ENCODE assay signal across 8 cellular contexts in the genomic region with DNA sequence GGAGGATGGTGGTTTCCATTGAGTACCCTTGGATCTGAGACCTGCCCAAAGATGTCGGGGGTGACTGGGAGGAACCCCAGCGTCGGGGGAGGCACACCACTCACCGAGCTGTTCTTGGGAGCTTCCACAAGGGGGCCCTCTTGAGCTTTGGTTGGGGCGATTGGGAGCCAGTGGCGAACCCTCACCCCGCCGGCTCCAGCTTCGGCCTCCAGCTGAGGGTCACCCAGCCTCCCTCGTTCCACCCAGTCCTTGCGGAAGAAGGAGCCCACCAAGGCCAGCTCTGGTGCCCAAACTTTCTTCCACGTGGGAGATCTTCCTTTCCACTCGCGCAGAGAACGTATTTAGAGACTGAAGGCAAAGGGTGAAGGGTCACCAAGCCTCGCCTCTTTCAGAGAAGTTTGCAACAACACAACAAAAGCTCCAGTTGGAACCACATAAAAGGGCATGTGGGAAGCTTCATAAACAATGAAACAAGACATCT. TPM values are rescaled to one million over a fixed set of nuclear protein-coding genes. Genes with fewer than 3 reads are reported as not detected.
DNase-seq lines count a peak whose midpoint lies in the region; ATAC-seq and TF ChIP-seq lines count a peak whose summit lies in the region.

No MANE protein-coding gene starts in this region.

- peak overlapping the region; percentile 33 for H2AK9ac ChIP-seq in IMR-90 (replicated peaks; ENCODE audit: low read depth, low read length, poor library complexity)

- H2BK5ac ChIP-seq in IMR-90 (ENCODE audit: low read depth, low read length, poor library complexity, severe bottlenecking) = no peak overlapping the region

- H4K8ac ChIP-seq in IMR-90 (ENCODE audit: low read depth in 2 of 2, low read length in 2 of 2) = peak overlapping the region in 1 of 2 experiments; percentile 60; a peak in 1 of 4 replicates

- no peak overlapping the region for H3K14ac ChIP-seq in IMR-90 (replicated peaks; ENCODE audit: low read depth, low read length)

- no peak overlapping the region for H2BK120ac ChIP-seq in IMR-90 (ENCODE audit: low read depth, low read length)

- TF ChIP-seq CTCF in BJ (IDR thresholded peaks at IDR 0.05; ENCODE audit: insufficient read depth, low read depth, low read length) = peak; percentile 70
- TF ChIP-seq CTCF in IMR-90 (conservative IDR thresholded peaks at IDR 0.05; ENCODE audit: low read depth, low read length) = peak; percentile 55
- peak; percentile 34 to 67 for TF ChIP-seq CTCF in fibroblast of lung (conservative IDR thresholded peaks at IDR 0.05 in 1 of 2, IDR thresholded peaks at IDR 0.05 in 1 of 2; ENCODE audit: low read depth in 1 of 2, low read length in 2 of 2)

- H3K27me3 ChIP-seq in BJ (ENCODE audit: control insufficient read depth, insufficient read depth, low read length) = no peaks in the 10 kb centered on the region
- H3K27me3 ChIP-seq in IMR-90 (ENCODE audit: control insufficient read depth, insufficient read depth, low read length) = no peaks in the 10 kb centered on the region
- peaks cover 3% of the 10 kb centered on the region for H3K27me3 ChIP-seq in fibroblast of lung (ENCODE audit: control insufficient read depth, insufficient read depth, low read length)

- no peak overlapping the region for H4K5ac ChIP-seq in IMR-90 (ENCODE audit: low read depth, low read length)

- intact Hi-C loops in IMR-90 (cut with micrococcal nuclease) (loop anchor here (5.0 kb wide), 2 partner anchors 171 to 211 kb away; partner anchors contain the start of genes NPEPL1 and STX16), posterior vena cava (cut with DNase I) (no loop called here)

- H3K27ac ChIP-seq in IMR-90 (ENCODE audit: insufficient read depth, low read length) (no peak overlapping the region), fibroblast of lung (ENCODE audit: insufficient read depth, low read length) (no peak overlapping the region)

- H3K9ac ChIP-seq in IMR-90 (ENCODE audit: low read depth, low read length) (no peak overlapping the region), fibroblast of lung (ENCODE audit: insufficient read depth, low read length) (no peak overlapping the region)

- ATAC-seq in IMR-90 (ENCODE audit: low read depth) = peak; percentile 56
- no peak for ATAC-seq in GM19452 (IDR thresholded peaks at IDR 0.05; ENCODE audit: unreplicated experiment)

- H3K4ac ChIP-seq in IMR-90 (ENCODE audit: low read depth, low read length) = no peak overlapping the region

- in situ Hi-C loops in IMR-90 (cut with MboI; ENCODE audit: low sequenced_read_pairs) = no loop called here

- TF ChIP-seq RAD21 in IMR-90 (IDR thresholded peaks at IDR 0.05; ENCODE audit: low read length) = peak; percentile 79

- no peak overlapping the region for H3K23ac ChIP-seq in IMR-90 (ENCODE audit: low read depth, low read length)

- TF ChIP-seq POLR2A in IMR-90 (IDR thresholded peaks at IDR 0.05; ENCODE audit: low read depth, low read length) = no peak

- no peak overlapping the region for H3K4me3 ChIP-seq in BJ (ENCODE audit: low read depth, low read length)
- H3K4me3 ChIP-seq in IMR-90 (ENCODE audit: insufficient read depth, low read depth, low read length) = no peak overlapping the region
- no peak overlapping the region for H3K4me3 ChIP-seq in fibroblast of lung (replicated peaks in 1 of 4; ENCODE audit: control extremely low read depth in 1 of 4, insufficient read depth in 1 of 4, low read depth in 3 of 4, low read length in 4 of 4)

- H3K79me2 ChIP-seq in fibroblast of lung (ENCODE audit: control insufficient read depth, insufficient read depth, low read length) = no peaks in the 10 kb centered on the region

- dilution Hi-C loops in IMR-90 (cut with HindIII; ENCODE audit: low sequenced_read_pairs, unreplicated experiment) = no loop called here

- no peaks in the 10 kb centered on the region; the same call in 1 of the 2 replicates for H4K20me1 ChIP-seq in IMR-90 (ENCODE audit: insufficient read depth, low read length)
- no peaks in the 10 kb centered on the region for H4K20me1 ChIP-seq in fibroblast of lung (ENCODE audit: control insufficient read depth, extremely low read depth, insufficient read depth, low read length)

- no peaks in the 10 kb centered on the region for H3K9me1 ChIP-seq in IMR-90 (ENCODE audit: insufficient read depth, low read length)

- no peak overlapping the region for H2BK15ac ChIP-seq in IMR-90 (ENCODE audit: low read depth, low read length)

- H3K9me3 ChIP-seq in IMR-90 (ENCODE audit: control insufficient read depth, insufficient read depth, low read length) (peaks cover 10% of the 10 kb centered on the region), fibroblast of lung (ENCODE audit: control insufficient read depth, insufficient read depth, low read depth, low read length) (no peaks in the 10 kb centered on the region)

- no TSS peak for BruUV-seq in IMR-90 (replicated peaks; lab: Mats Ljungman, UMichigan)

- WGBS in IMR-90 (ENCODE audit: extremely low coverage in 2 of 2, insufficient read length in 1 of 2), 2 experiments = 15% methylated on average over 5 of the region's 16 CpGs; no CpG with 5 or more reads in 1 of the 2 experiments

- H3K79me1 ChIP-seq in IMR-90 (ENCODE audit: low read depth in 1 of 2, low read length in 2 of 2) = no peaks in the 10 kb centered on the region

- no peak overlapping the region for H3K27ac Mint-ChIP-seq in activated CD4-positive, alpha-beta memory T cell treated with anti-CD3 and anti-CD28 coated beads, Interleukin-2, amount 10 ng/mL, durations not matched to agents 7 days and 5 days

- peak overlapping the region; percentile 43; the same call in 1 of the 2 replicates for H4K91ac ChIP-seq in IMR-90 (ENCODE audit: insufficient read depth, low read depth, low read length)

- H3K4me3 Mint-ChIP-seq in activated CD4-positive, alpha-beta memory T cell treated with anti-CD3 and anti-CD28 coated beads, Interleukin-2, amount 10 ng/mL, durations not matched to agents 7 days and 5 days = no peak overlapping the region

- H3K9me3 Mint-ChIP-seq in activated CD4-positive, alpha-beta memory T cell treated with anti-CD3 and anti-CD28 coated beads, Interleukin-2, amount 10 ng/mL, durations not matched to agents 7 days and 5 days = peaks cover 17% of the 10 kb centered on the region

- H2AFZ ChIP-seq in IMR-90 (replicated peaks; ENCODE audit: low read length, poor library complexity) = peak overlapping the region; percentile 78
- H2AFZ ChIP-seq in fibroblast of lung (ENCODE audit: low read length) = no peak overlapping the region

- peaks cover 9% of the 10 kb centered on the region for H3K36me3 Mint-ChIP-seq in activated CD4-positive, alpha-beta memory T cell treated with anti-CD3 and anti-CD28 coated beads, Interleukin-2, amount 10 ng/mL, durations not matched to agents 7 days and 5 days (ENCODE audit: low read depth)

- H3K4me1 ChIP-seq in IMR-90 (ENCODE audit: control insufficient read depth, insufficient read depth, low read length) (no peaks in the 10 kb centered on the region), fibroblast of lung (ENCODE audit: control insufficient read depth, extremely low read depth, insufficient read depth, low read length) (no peaks in the 10 kb centered on the region)

- peaks cover 20% of the 10 kb centered on the region for H3K27me3 Mint-ChIP-seq in activated CD4-positive, alpha-beta memory T cell treated with anti-CD3 and anti-CD28 coated beads, Interleukin-2, amount 10 ng/mL, durations not matched to agents 7 days and 5 days

- H2AK5ac ChIP-seq in IMR-90 (ENCODE audit: low read depth, low read length) = no peak overlapping the region

- DNase-seq in BJ (ENCODE audit: low read depth) = no peak
- DNase-seq in IMR-90 = no peak
- peak; percentile 33 for DNase-seq in activated CD4-positive, alpha-beta memory T cell treated with anti-CD3 and anti-CD28 coated beads, Interleukin-2, amount 10 ng/mL, durations not matched to agents 7 days and 5 days
- peak in 1 of 2 donors; percentile 59 for DNase-seq in fibroblast of lung (ENCODE audit: low read depth in 2 of 2)
- peak; percentile 78 for DNase-seq in posterior vena cava (ENCODE audit: low spot score)
- DNase-seq in COLO668 (lab: John Stamatoyannopoulos, UW; ENCODE audit: unreplicated experiment) = no peak
- no peak for DNase-seq in DMS114 treated with DMSO at 0.1 percent for 48 hours (lab: John Stamatoyannopoulos, UW; ENCODE audit: unreplicated experiment)

- H3K4me1 Mint-ChIP-seq in activated CD4-positive, alpha-beta memory T cell treated with anti-CD3 and anti-CD28 coated beads, Interleukin-2, amount 10 ng/mL, durations not matched to agents 7 days and 5 days = no peaks in the 10 kb centered on the region

- CTCF ChIA-PET in BJ (lab: Yijun Ruan, JAX) (interaction anchor here (0.5 to 5.0 kb wide), 26 partner anchors 8 to 742 kb away, joined by 3 to 42 read pairs (median 4); partner anchors contain the start of genes GNAS, GNAS-AS1 and STX16), IMR-90 (lab: Yijun Ruan, JAX) (interaction anchor here (0.5 to 2.0 kb wide), 9 partner anchors 8 to 357 kb away, joined by 3 to 7 read pairs (median 4); no protein-coding TSS in a partner anchor)
- CTCF ChIA-PET in activated CD4-positive, alpha-beta memory T cell treated with anti-CD3 and anti-CD28 coated beads, Interleukin-2, amount 10 ng/mL, durations not matched to agents 7 days and 5 days (lab: Charles Lee) = interaction anchor here (0.8 to 1.4 kb wide), 6 partner anchors 19 to 372 kb away, joined by 3 to 7 read pairs (median 3); partner anchors contain the start of gene STX16

- H3K4me2 ChIP-seq in IMR-90 (ENCODE audit: low read depth, low read length) = no peak overlapping the region
- no peak overlapping the region for H3K4me2 ChIP-seq in fibroblast of lung (ENCODE audit: extremely low read depth, insufficient read depth, low read length)

- H3K18ac ChIP-seq in IMR-90 (ENCODE audit: low read depth, low read length) = no peak overlapping the region

- no peak overlapping the region; the same call in 1 of the 2 replicates for H2BK20ac ChIP-seq in IMR-90 (ENCODE audit: low read depth, low read length)

- POLR2A ChIA-PET in BJ (lab: Charles Lee) = interaction anchor here (0.7 kb wide), 1 partner anchor 170 kb away, joined by 4 read pairs; the partner anchor contains the start of gene STX16
- POLR2A ChIA-PET in IMR-90 (lab: Charles Lee; ENCODE audit: unreplicated experiment) = no interaction called here
- POLR2A ChIA-PET in activated CD4-positive, alpha-beta memory T cell treated with anti-CD3 and anti-CD28 coated beads, Interleukin-2, amount 10 ng/mL, durations not matched to agents 7 days and 5 days (lab: Charles Lee) = no interaction called here

- no peak overlapping the region for H3K56ac ChIP-seq in IMR-90 (ENCODE audit: extremely low read depth, insufficient read depth, low read length)

- H3K36me3 ChIP-seq in BJ (ENCODE audit: control insufficient read depth, insufficient read depth, low read length) (no peaks in the 10 kb centered on the region), IMR-90 (ENCODE audit: control insufficient read depth, insufficient read depth, low read length) (no peaks in the 10 kb centered on the region), fibroblast of lung (ENCODE audit: control insufficient read depth, insufficient read depth, low read length) (no peaks in the 10 kb centered on the region)

RNA-seq across cellular contexts. Expression of gene APCDD1L, which starts 33.6 kb away (rescaled TPM):
- polyA plus RNA-seq in BJ (2011; rRNA removed) = 1.7 and 2.5 TPM in 2 replicates
- polyA minus RNA-seq in BJ (2011; rRNA and poly(A)+ RNA removed) = 2.2 and 2.7 TPM in 2 replicates
- total RNA-seq in IMR-90 (2012; rRNA removed) = 2.2 and 2.5 TPM in 2 replicates
- 18.0 and 18.3 TPM in 2 replicates for polyA plus RNA-seq in IMR-90 (2012; rRNA removed)
- polyA plus RNA-seq in IMR-90 (2012; cell fraction: cytosol; rRNA removed) = 11.4 and 19.3 TPM in 2 replicates
- polyA plus RNA-seq in IMR-90 (2012; cell fraction: nucleus; rRNA removed; ENCODE audit: low replicate concordance) = 7.7 and 18.8 TPM in 2 replicates
- not detected for total RNA-seq in activated CD4-positive, alpha-beta memory T cell treated with anti-CD3 and anti-CD28 coated beads, Interleukin-2, amount 10 ng/mL, durations not matched to agents 7 days and 5 days
- 0.99 and 1.0 TPM in 2 replicates for total RNA-seq in fibroblast of lung
- 0.18 and 1.6 TPM in 2 replicates for polyA plus RNA-seq in fibroblast of lung
- 0.72 and 3.5 TPM in 2 replicates for polyA plus RNA-seq in fibroblast of lung (2012)
- polyA minus RNA-seq in fibroblast of lung (ENCODE audit: low replicate concordance) = 0.47 and 2.5 TPM in 2 replicates
- 1 to 10 TPM in 1 of 2 donors, under 1 TPM in 1; 0.88 to 1.5 TPM for total RNA-seq in posterior vena cava

Comparison
In these comparisons a context has a peak if more than half of its experiments do, and no peak if none do; other contexts are left out.
1. DNase-seq: peak in activated CD4-positive, alpha-beta memory T cell treated with anti-CD3 and anti-CD28 coated beads, Interleukin-2, amount 10 ng/mL, durations not matched to agents 7 days and 5 days (single experiment) and posterior vena cava (single experiment); none in BJ (single experiment), IMR-90 (single experiment), COLO668 (single experiment) and DMS114 treated with DMSO at 0.1 percent for 48 hours (single experiment).
2. Peak in every context shown above with its lines, with median percentiles within 50 percentile points of each other: CTCF ChIP-seq.